35 cellular contexts compared by ENCODE assay signal in the genomic region with DNA sequence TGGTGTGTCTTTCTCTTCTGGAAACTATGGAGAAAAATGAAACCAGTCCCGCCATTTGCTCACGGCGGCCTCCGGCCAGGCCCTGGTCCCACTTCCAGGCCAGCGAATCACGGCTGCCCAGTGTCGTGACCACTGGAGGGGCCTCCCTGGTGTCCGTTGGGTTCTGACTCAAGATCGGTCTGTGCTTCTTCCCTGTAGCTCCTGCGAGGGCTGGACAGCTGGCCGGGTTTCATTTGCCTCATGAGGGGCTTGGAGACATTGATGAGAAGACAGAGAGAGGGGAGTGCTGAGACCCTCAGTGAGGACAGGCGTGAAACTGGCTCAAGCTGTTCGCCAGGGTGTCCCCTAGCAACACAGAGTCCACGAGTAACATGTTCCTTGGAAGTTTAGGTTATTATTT.
"Had no signal": no experiment of that assay in that cellular context is flagged by ENCODE, and none has a peak within 500 bp of the region (broad histone marks: within the 10 kb centered on the region; RNA-seq: fewer than 3 reads in every experiment).

No MANE protein-coding gene starts in this region.

- H3K36me3 ChIP-seq: adrenal gland, breast epithelium, MG63, Peyer's patch, SJSA1 had no signal

- H3K27ac Mint-ChIP-seq: activated CD4-positive, alpha-beta T cell treated with anti-CD3 and anti-CD28 coated beads, Interleukin-2, amount 10 ng/mL, durations not matched to agents 24 days and 14 days; activated CD8-positive, alpha-beta T cell treated with anti-CD3 and anti-CD28 coated beads for 36 hours; activated naive CD4-positive, alpha-beta T cell treated with anti-CD3 and anti-CD28 coated beads for 36 hours; activated naive CD4-positive, alpha-beta T cell treated with anti-CD3 and anti-CD28 coated beads, Interleukin-2, amount 50 U/mL, for 72 hours; activated T-helper 1 cell treated with anti-CD3 and anti-CD28 coated beads, Interleukin-12 subunit alpha, Interleukin-12 subunit beta, Interleukin-2, Interleukin-4 antibody, amounts not matched to agents 30 ng/mL and 10 ng/mL and 1 ng/mL, durations not matched to agents 14 hours and 24 hours and 36 hours; T-helper 1 cell treated with Interleukin-12 subunit alpha and Interleukin-12 subunit beta and Interleukin-4 antibody, amounts not matched to agents 30 μg/mL and 1 μg/mL, for 36 hours; T-helper 2 cell treated with Interferon-gamma antibody and Interleukin-4, amounts not matched to agents 5 μg/mL and 100 μg/mL, for 36 hours had no signal

- H3K4me2 ChIP-seq: SK-N-SH had no signal

- H3K27ac ChIP-seq: adrenal gland, body of pancreas, breast epithelium, Peyer's patch, SJSA1 had no signal

- H3K27me3 Mint-ChIP-seq: activated CD4-positive, alpha-beta T cell treated with anti-CD3 and anti-CD28 coated beads, Interleukin-2, amount 10 ng/mL, durations not matched to agents 24 days and 14 days had no signal

- H3K9me3 ChIP-seq: adrenal gland, body of pancreas, breast epithelium, MG63, Peyer's patch, SJSA1, SK-N-SH had no signal

- DNase-seq: activated CD4-positive, alpha-beta T cell treated with anti-CD3 and anti-CD28 coated beads, Interleukin-2, amount 10 ng/mL, durations not matched to agents 24 days and 14 days; activated CD4-positive, alpha-beta T cell treated with anti-CD3 and anti-CD28 coated beads, Interleukin-2, amount 50 U/mL, for 4 hours; activated CD8-positive, alpha-beta T cell treated with anti-CD3 and anti-CD28 coated beads for 36 hours; activated gamma-delta T cell treated with Interleukin-2 at 50 U/mL for 16 hours; activated naive CD4-positive, alpha-beta T cell treated with anti-CD3 and anti-CD28 coated beads for 36 hours; activated T-cell treated with anti-CD3 and anti-CD28 coated beads for 4 hours; activated T-cell treated with anti-CD3 and anti-CD28 coated beads, Interleukin-2, amount 50 U/mL, for 4 hours; adrenal gland; body of pancreas; Kasumi-1; KG1; MG63; NCI-H1048; NCI-H1105 treated with DMSO at 0.1 percent for 48 hours; NCI-H1436; NCI-H1694; NCI-H1930; NCI-H2081 treated with DMSO at 0.1 percent for 48 hours; NCI-H2171; NCI-H510A; NCI-H526; NCI-H748 treated with DMSO at 0.1 percent for 48 hours; NK-92 treated with Interleukin-12 subunit alpha and Interleukin-12 subunit beta, amount 100 ng/mL, for 24 hours; PC-3; Peyer's patch; RPMI8226; SHP77 treated with DMSO at 0.1 percent for 48 hours; SK-N-SH had no signal

- H3K4me3 ChIP-seq: adrenal gland, body of pancreas, breast epithelium, MG63, Peyer's patch, SJSA1 had no signal

- H3K9ac ChIP-seq: SK-N-SH had no signal

- H3K4me1 ChIP-seq: adrenal gland, body of pancreas, breast epithelium, Peyer's patch, SJSA1 had no signal

- ATAC-seq: activated CD8-positive, alpha-beta T cell treated with anti-CD3 and anti-CD28 coated beads for 36 hours; activated naive CD4-positive, alpha-beta T cell treated with anti-CD3 and anti-CD28 coated beads, Interleukin-2, amount 50 U/mL, for 72 hours; activated T-cell treated with anti-CD3 and anti-CD28 coated beads, Interleukin-2, amount 50 U/mL, for 4 hours; body of pancreas; PC-3 had no signal

- H3K27me3 ChIP-seq: adrenal gland, body of pancreas, MG63, Peyer's patch, SJSA1 had no signal

- H3K9me3 Mint-ChIP-seq: activated CD4-positive, alpha-beta T cell treated with anti-CD3 and anti-CD28 coated beads, Interleukin-2, amount 10 ng/mL, durations not matched to agents 24 days and 14 days; activated CD8-positive, alpha-beta T cell treated with anti-CD3 and anti-CD28 coated beads for 36 hours; activated naive CD4-positive, alpha-beta T cell treated with anti-CD3 and anti-CD28 coated beads for 36 hours; activated naive CD4-positive, alpha-beta T cell treated with anti-CD3 and anti-CD28 coated beads, Interleukin-2, amount 50 U/mL, for 72 hours; activated T-cell treated with anti-CD3 and anti-CD28 coated beads, Interleukin-2, amount 50 U/mL, for 4 hours; activated T-helper 1 cell treated with anti-CD3 and anti-CD28 coated beads, Interleukin-12 subunit alpha, Interleukin-12 subunit beta, Interleukin-2, Interleukin-4 antibody, amounts not matched to agents 30 ng/mL and 10 ng/mL and 1 ng/mL, durations not matched to agents 14 hours and 24 hours and 36 hours; IgD-negative memory B cell; T-helper 2 cell treated with Interferon-gamma antibody and Interleukin-4, amounts not matched to agents 5 μg/mL and 100 μg/mL, for 36 hours had no signal

- H3K4me3 Mint-ChIP-seq: activated CD4-positive, alpha-beta T cell treated with anti-CD3 and anti-CD28 coated beads, Interleukin-2, amount 10 ng/mL, durations not matched to agents 24 days and 14 days; activated CD8-positive, alpha-beta T cell treated with anti-CD3 and anti-CD28 coated beads for 36 hours; activated naive CD4-positive, alpha-beta T cell treated with anti-CD3 and anti-CD28 coated beads for 36 hours; activated T-cell treated with anti-CD3 and anti-CD28 coated beads, Interleukin-2, amount 50 U/mL, for 4 hours; activated T-helper 1 cell treated with anti-CD3 and anti-CD28 coated beads, Interleukin-12 subunit alpha, Interleukin-12 subunit beta, Interleukin-2, Interleukin-4 antibody, amounts not matched to agents 30 ng/mL and 10 ng/mL and 1 ng/mL, durations not matched to agents 14 hours and 24 hours and 36 hours; IgD-negative memory B cell; T-helper 1 cell treated with Interleukin-12 subunit alpha and Interleukin-12 subunit beta and Interleukin-4 antibody, amounts not matched to agents 30 μg/mL and 1 μg/mL, for 36 hours; T-helper 2 cell treated with Interferon-gamma antibody and Interleukin-4, amounts not matched to agents 5 μg/mL and 100 μg/mL, for 36 hours had no signal

- H3K36me3 Mint-ChIP-seq: activated naive CD4-positive, alpha-beta T cell treated with anti-CD3 and anti-CD28 coated beads, Interleukin-2, amount 50 U/mL, for 72 hours had no signal
